Comparison of ENCODE assay signal across 30 cellular contexts in the genomic region with DNA sequence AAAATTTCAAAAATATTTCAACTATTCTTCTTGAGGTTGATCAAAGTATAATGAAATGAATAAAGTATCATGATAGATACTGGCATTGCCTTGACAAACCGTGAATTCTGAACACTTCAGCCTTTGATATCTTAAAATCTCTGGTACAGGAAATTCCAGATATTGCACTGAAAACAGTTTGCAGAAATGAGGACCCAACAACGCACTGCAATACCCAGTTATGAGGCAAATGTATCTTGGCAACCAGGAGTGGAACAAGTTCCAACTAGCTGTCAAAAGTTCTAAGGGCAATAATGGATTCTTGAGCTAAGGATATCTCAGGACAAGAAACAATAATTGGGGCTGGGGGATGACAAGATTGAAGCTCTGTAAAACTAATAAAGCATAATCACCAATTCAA. TPM values are rescaled to one million over a fixed set of nuclear protein-coding genes. Genes with fewer than 3 reads are reported as not detected.
DNase-seq lines count a peak whose midpoint lies in the region; ATAC-seq and TF ChIP-seq lines count a peak whose summit lies in the region.
"Had no signal": no experiment of that assay in that cellular context is flagged by ENCODE, and none has a peak within 500 bp of the region (broad histone marks: within the 10 kb centered on the region; RNA-seq: fewer than 3 reads in every experiment).

No MANE protein-coding gene starts in this region.

- no peak for TF ChIP-seq CTCF in RWPE1 (conservative IDR thresholded peaks at IDR 0.05; ENCODE audit: low read depth)
- no peak for TF ChIP-seq CTCF in cardiac fibroblast (IDR thresholded peaks at IDR 0.05; ENCODE audit: low read depth, low read length)
- no peak for TF ChIP-seq CTCF in fibroblast of villous mesenchyme (IDR thresholded peaks at IDR 0.05; ENCODE audit: insufficient read depth, low read depth, low read length)
- TF ChIP-seq CTCF in CD14-positive monocyte (IDR thresholded peaks at IDR 0.05) = no peak

- no peak for ATAC-seq in GM19351 (IDR thresholded peaks at IDR 0.05; ENCODE audit: unreplicated experiment)
- ATAC-seq in GM19395 (IDR thresholded peaks at IDR 0.05; ENCODE audit: unreplicated experiment) = no peak
- ATAC-seq: A549; lower lobe of right lung; mucosa of descending colon; stimulated activated naive CD8-positive, alpha-beta T cell treated with anti-CD3 and anti-CD28 coated beads, Interleukin-15, amount 100 ng/mL, for 72 hours had no signal

- peaks cover 46% of the 10 kb centered on the region for H3K79me2 ChIP-seq in ACC112 (ENCODE audit: control insufficient read depth, insufficient read depth, low read length, unreplicated experiment)

- no peak overlapping the region for H3K4me3 Mint-ChIP-seq in CD14-positive monocyte
- H3K4me3 Mint-ChIP-seq: activated CD4-positive, alpha-beta T cell treated with anti-CD3 and anti-CD28 coated beads, Interleukin-2, amount 10 ng/mL, durations not matched to agents 7 days and 5 days; CD8-positive, alpha-beta memory T cell; nephron; stimulated activated naive CD8-positive, alpha-beta T cell treated with anti-CD3 and anti-CD28 coated beads, Interleukin-15, amount 100 ng/mL, for 72 hours had no signal

- no peaks in the 10 kb centered on the region for H3K27me3 Mint-ChIP-seq in CD14-positive monocyte (ENCODE audit: low read depth in 3 of 3)
- H3K27me3 Mint-ChIP-seq: activated CD4-positive, alpha-beta T cell treated with anti-CD3 and anti-CD28 coated beads, Interleukin-2, amount 10 ng/mL, durations not matched to agents 7 days and 5 days; CD8-positive, alpha-beta memory T cell; stimulated activated naive CD8-positive, alpha-beta T cell treated with anti-CD3 and anti-CD28 coated beads, Interleukin-15, amount 100 ng/mL, for 72 hours had no signal

- H3K36me3 Mint-ChIP-seq in CD14-positive monocyte = peaks cover 61 to 76% of the 10 kb centered on the region in 2 donors

- CTCF ChIA-PET in RWPE1 (lab: Yijun Ruan, JAX) = no interaction called here

- H3K27ac ChIP-seq in ACC112 (ENCODE audit: low read depth, low read length) (peak overlapping the region; percentile 29), RWPE1 (no peak overlapping the region)
- H3K27ac ChIP-seq: A549, cardiac muscle cell, KMS-11, lower lobe of right lung, skin epidermis, vagina, WERI-Rb-1 had no signal

- H3K36me3 ChIP-seq in ACC112 (ENCODE audit: insufficient read depth, low read length) = peaks cover 44% of the 10 kb centered on the region

- H3K4me1 ChIP-seq in ACC112 (ENCODE audit: control insufficient read depth, insufficient read depth, low read length, unreplicated experiment) = peaks cover 14% of the 10 kb centered on the region
- H3K4me1 ChIP-seq: A549, lower lobe of right lung had no signal

- H3K4me3 ChIP-seq in ACC112 (ENCODE audit: low read depth, low read length) (no peak overlapping the region), cardiac fibroblast (replicated peaks in 1 of 2; ENCODE audit: low read depth in 2 of 2, low read length in 2 of 2) (no peak overlapping the region), fibroblast of villous mesenchyme (ENCODE audit: low read depth, low read length) (no peak overlapping the region)
- H3K4me3 ChIP-seq: A549, cardiac muscle cell, lower lobe of right lung, mucosa of descending colon, skin epidermis, vagina had no signal

- H2AFZ ChIP-seq in ACC112 (ENCODE audit: low read length, unreplicated experiment) = no peak overlapping the region

- DNase-seq in RWPE1 (ENCODE audit: low spot score) = peak; percentile 21
- peak; percentile 15 to 81 for DNase-seq in cardiac fibroblast (ENCODE audit: low read depth in 2 of 2)
- peak; percentile 21 for DNase-seq in fibroblast of villous mesenchyme (ENCODE audit: low read depth)
- no peak for DNase-seq in CD14-positive monocyte (ENCODE audit: low spot score)
- DNase-seq in NCI-H748 treated with DMSO at 0.1 percent for 48 hours (lab: John Stamatoyannopoulos, UW) = no peak
- DNase-seq: activated CD4-positive, alpha-beta T cell treated with anti-CD3 and anti-CD28 coated beads, Interleukin-2, amount 10 ng/mL, durations not matched to agents 7 days and 5 days; activated naive CD4-positive, alpha-beta T cell treated with Interleukin-2 at 50 U/mL for 16 hours; amygdala; CD8-positive, alpha-beta memory T cell; cortex of kidney; head of caudate nucleus; kidney glomerular epithelial cell; lower lobe of right lung; mucosa of descending colon; NCI-H1417 treated with DMSO at 0.1 percent for 48 hours; NCI-H2107; NCI-H446 treated with DMSO at 0.1 percent for 48 hours; retina; stimulated activated naive CD8-positive, alpha-beta T cell treated with anti-CD3 and anti-CD28 coated beads, Interleukin-15, amount 100 ng/mL, for 72 hours; T-helper 2 cell; WERI-Rb-1 had no signal

- POLR2A ChIA-PET in RWPE1 (lab: Yijun Ruan, JAX; ENCODE audit: low non-redundant PET) = no interaction called here

- peak overlapping the region in 2 of 7 donors; percentile 5 to 19 for H3K27ac Mint-ChIP-seq in CD14-positive monocyte
- H3K27ac Mint-ChIP-seq: activated CD4-positive, alpha-beta T cell treated with anti-CD3 and anti-CD28 coated beads, Interleukin-2, amount 10 ng/mL, durations not matched to agents 7 days and 5 days; nephron; stimulated activated naive CD8-positive, alpha-beta T cell treated with anti-CD3 and anti-CD28 coated beads, Interleukin-15, amount 100 ng/mL, for 72 hours had no signal

- H3K4me1 Mint-ChIP-seq in CD14-positive monocyte = no peaks in the 10 kb centered on the region
- H3K4me1 Mint-ChIP-seq: activated CD4-positive, alpha-beta T cell treated with anti-CD3 and anti-CD28 coated beads, Interleukin-2, amount 10 ng/mL, durations not matched to agents 7 days and 5 days; nephron had no signal

- intact Hi-C loops in CD14-positive monocyte (cut with micrococcal nuclease) = no loop called here

- no peaks in the 10 kb centered on the region for H3K27me3 ChIP-seq in ACC112 (ENCODE audit: insufficient read depth, low read length)
- H3K27me3 ChIP-seq: cardiac muscle cell, vagina had no signal

- H3K9me3 Mint-ChIP-seq in CD14-positive monocyte = peaks cover 0 to 2% (median 0%) of the 10 kb centered on the region in 7 donors
- H3K9me3 Mint-ChIP-seq: activated CD4-positive, alpha-beta T cell treated with anti-CD3 and anti-CD28 coated beads, Interleukin-2, amount 10 ng/mL, durations not matched to agents 7 days and 5 days; CD8-positive, alpha-beta memory T cell; stimulated activated naive CD8-positive, alpha-beta T cell treated with anti-CD3 and anti-CD28 coated beads, Interleukin-15, amount 100 ng/mL, for 72 hours had no signal

RNA-seq across cellular contexts. Expression of a gene that starts 38.2 kb away (rescaled TPM):
- 163 and 241 TPM in 2 replicates for total RNA-seq in fibroblast of villous mesenchyme
- polyA plus RNA-seq in CD14-positive monocyte = 10 to 100 TPM; 48.6 to 50.8 TPM

Comparison
In these comparisons a context has a peak if more than half of its experiments do, and no peak if none do; other contexts are left out.
1. DNase-seq: peak in RWPE1 (single experiment), cardiac fibroblast (2 of 2) and fibroblast of villous mesenchyme (single experiment); none in CD14-positive monocyte (single experiment) and NCI-H748 treated with DMSO at 0.1 percent for 48 hours (single experiment).